Comparison of ENCODE assay signal across 25 cellular contexts in the genomic region with DNA sequence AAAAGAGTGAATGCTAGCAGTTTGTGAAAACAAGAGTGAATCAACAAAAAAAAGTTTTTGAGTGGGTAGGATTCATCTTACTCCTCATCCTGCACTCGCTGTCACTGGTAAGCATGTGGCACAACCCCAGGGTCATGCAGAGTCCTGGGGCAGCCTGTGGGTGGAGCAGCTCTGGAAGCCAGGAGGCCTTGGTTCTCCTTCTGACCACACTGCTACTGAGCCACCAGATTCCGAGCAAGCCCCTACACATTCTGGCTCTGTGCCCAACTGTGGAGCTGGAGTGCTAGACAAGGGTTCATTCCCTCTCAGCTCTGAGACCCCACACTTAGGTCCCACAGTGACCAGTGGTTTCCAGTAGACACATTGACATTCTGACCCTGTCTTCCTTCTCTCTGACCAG.
A peak's percentile ranks its signal among the peaks of the same experiment; 100 is the strongest.
DNase-seq lines count a peak whose midpoint lies in the region; ATAC-seq, FAIRE-seq and TF ChIP-seq lines count a peak whose summit lies in the region.
"Had no signal": no experiment of that assay in that cellular context is flagged by ENCODE, and none has a peak within 500 bp of the region (broad histone marks: within the 10 kb centered on the region; RNA-seq: fewer than 3 reads in every experiment).

No MANE protein-coding gene starts in this region.

- H3K9me3 ChIP-seq in RWPE2 (ENCODE audit: severe bottlenecking) (no peaks in the 10 kb centered on the region), GM12878 (replicated peaks; ENCODE audit: control insufficient read depth, insufficient read depth, low read length) (no peaks in the 10 kb centered on the region), endodermal cell (ENCODE audit: control insufficient read depth, low read length) (no peaks in the 10 kb centered on the region), upper lobe of right lung (no peaks in the 10 kb centered on the region)
- H3K9me3 ChIP-seq: BE2C had no signal

- no peak for TF ChIP-seq CTCF in RWPE2 (IDR thresholded peaks at IDR 0.05; ENCODE audit: poor library complexity, severe bottlenecking)
- TF ChIP-seq CTCF in GM12878 (IDR thresholded peaks at IDR 0.05 in 2 of 3, conservative IDR thresholded peaks at IDR 0.05 in 1 of 3; ENCODE audit: control insufficient read depth in 2 of 3, extremely low read depth in 1 of 3, insufficient read depth in 1 of 3, low read depth in 3 of 3, low read length in 3 of 3) = no peak
- TF ChIP-seq CTCF in endodermal cell (conservative IDR thresholded peaks at IDR 0.05) = peak; percentile 23
- no peak for TF ChIP-seq CTCF in upper lobe of right lung (IDR thresholded peaks at IDR 0.05)
- TF ChIP-seq CTCF in brain microvascular endothelial cell (IDR thresholded peaks at IDR 0.05; ENCODE audit: low read depth, low read length, missing control alignments) = no peak

- H3K27me3 Mint-ChIP-seq in endodermal cell (ENCODE audit: insufficient read depth) = no peaks in the 10 kb centered on the region
- no peaks in the 10 kb centered on the region for H3K27me3 Mint-ChIP-seq in stimulated activated naive B cell treated with anti-CD40 and anti-IgM and Interleukin-4, amounts not matched to agents 10 μg/mL and 1 μg/mL and 100 μg/mL, for 72 hours
- H3K27me3 Mint-ChIP-seq: CD4-positive, CD25-positive, alpha-beta regulatory T cell; CD8-positive, alpha-beta memory T cell; IgD-negative memory B cell had no signal

- ATAC-seq in RWPE2 (ENCODE audit: low read depth) (peak; percentile 64), GM12878 (peak; percentile 19; the same call in 1 of the 3 replicates), upper lobe of right lung (peak; percentile 29), GM19463 (IDR thresholded peaks at IDR 0.05; ENCODE audit: unreplicated experiment) (no peak)
- no peak for ATAC-seq in stimulated activated naive B cell treated with anti-CD40 and anti-IgM and Interleukin-4, amounts not matched to agents 10 μg/mL and 1 μg/mL and 100 μg/mL, for 72 hours (replicated peaks)
- ATAC-seq: HCT116, HepG2 had no signal

- DNase-seq in RWPE2 (ENCODE audit: low spot score) = no peak
- no peak for DNase-seq in GM12878 (ENCODE audit: low read depth, low spot score)
- no peak for DNase-seq in endodermal cell
- no peak for DNase-seq in upper lobe of right lung
- no peak for DNase-seq in brain microvascular endothelial cell
- DNase-seq in stimulated activated naive B cell treated with anti-CD40 and anti-IgM and Interleukin-4, amounts not matched to agents 10 μg/mL and 1 μg/mL and 100 μg/mL, for 72 hours = no peak
- DNase-seq: ACHN; BE2C; C1 segment of cervical spinal cord; CD4-positive, CD25-positive, alpha-beta regulatory T cell; CD8-positive, alpha-beta memory T cell; COR-L47; DMS 273 treated with DMSO at 0.1 percent for 48 hours; DMS53; GOT3; H7; HFFc6 had no signal

- no peak overlapping the region for H3K4me3 Mint-ChIP-seq in endodermal cell
- H3K4me3 Mint-ChIP-seq in stimulated activated naive B cell treated with anti-CD40 and anti-IgM and Interleukin-4, amounts not matched to agents 10 μg/mL and 1 μg/mL and 100 μg/mL, for 72 hours = no peak overlapping the region
- H3K4me3 Mint-ChIP-seq: CD4-positive, CD25-positive, alpha-beta regulatory T cell; CD8-positive, alpha-beta memory T cell; HFFc6; IgD-negative memory B cell had no signal

- POLR2A ChIA-PET in GM12878 (lab: Charles Lee) = no interaction called here

- intact Hi-C loops in GM12878 (cut with micrococcal nuclease; ENCODE audit: unreplicated experiment) = no loop called here
- intact Hi-C loops in upper lobe of right lung (cut with DNase I) = no loop called here

- no peaks in the 10 kb centered on the region for H3K79me2 ChIP-seq in GM12878 (ENCODE audit: control insufficient read depth, insufficient read depth, low read length)

- no peak overlapping the region for H3K9ac ChIP-seq in GM12878 (ENCODE audit: control insufficient read depth, insufficient read depth, low read length)
- H3K9ac ChIP-seq in endodermal cell (ENCODE audit: extremely low read depth, low read length, poor library complexity, severe bottlenecking) = no peak overlapping the region

- RAD21 ChIA-PET in GM12878 (lab: Charles Lee; ENCODE audit: unreplicated experiment) = no interaction called here

- H3K36me3 ChIP-seq in RWPE2 (ENCODE audit: low read depth) = no peaks in the 10 kb centered on the region
- H3K36me3 ChIP-seq in GM12878 (ENCODE audit: control insufficient read depth in 2 of 2, insufficient read depth in 2 of 2, low read length in 1 of 2) = no peaks in the 10 kb centered on the region
- no peaks in the 10 kb centered on the region for H3K36me3 ChIP-seq in endodermal cell (ENCODE audit: control insufficient read depth, insufficient read depth, low read length)
- no peaks in the 10 kb centered on the region for H3K36me3 ChIP-seq in upper lobe of right lung
- H3K36me3 ChIP-seq in brain microvascular endothelial cell (replicated peaks) = no peaks in the 10 kb centered on the region
- H3K36me3 ChIP-seq: BE2C had no signal

- H3K27ac ChIP-seq in RWPE2 (ENCODE audit: poor library complexity, severe bottlenecking) (no peak overlapping the region), GM12878 (ENCODE audit: control insufficient read depth, insufficient read depth) (0 out of 2 replicates have a peak overlapping the region, but pooled peaks have one; percentile 11), endodermal cell (ENCODE audit: low read depth, low read length) (peak overlapping the region; percentile 60), upper lobe of right lung (no peak overlapping the region), brain microvascular endothelial cell (no peak overlapping the region)

- no peaks in the 10 kb centered on the region for H4K20me1 ChIP-seq in GM12878 (ENCODE audit: control insufficient read depth, insufficient read depth)

- H3K4me1 ChIP-seq in RWPE2 (ENCODE audit: insufficient read depth, poor library complexity, severe bottlenecking) = no peaks in the 10 kb centered on the region
- H3K4me1 ChIP-seq in GM12878 (ENCODE audit: control insufficient read depth, insufficient read depth, low read length) = peaks cover 17% of the 10 kb centered on the region
- no peaks in the 10 kb centered on the region for H3K4me1 ChIP-seq in endodermal cell (ENCODE audit: control insufficient read depth, insufficient read depth, low read length)
- peaks cover 6% of the 10 kb centered on the region for H3K4me1 ChIP-seq in upper lobe of right lung
- H3K4me1 ChIP-seq: BE2C had no signal

- BruUV-seq in GM12878 (replicated peaks; lab: Mats Ljungman, UMichigan) = no TSS peak

- no peak overlapping the region for H2AFZ ChIP-seq in GM12878 (ENCODE audit: control insufficient read depth, low read depth, low read length)

- H3K4me3 ChIP-seq in RWPE2 (ENCODE audit: severe bottlenecking) = no peak overlapping the region
- H3K4me3 ChIP-seq in GM12878 = no peak overlapping the region
- H3K4me3 ChIP-seq in endodermal cell (ENCODE audit: low read length) = no peak overlapping the region
- no peak overlapping the region for H3K4me3 ChIP-seq in upper lobe of right lung
- no peak overlapping the region for H3K4me3 ChIP-seq in brain microvascular endothelial cell (ENCODE audit: low read depth, low read length)

- WGBS in GM12878 (ENCODE audit: insufficient coverage, insufficient replicate concordance, low lambda C conversion rate, missing lambda C conversion rate) = 35% methylated on average over 2 of the region's 2 CpGs
- WGBS in endodermal cell (ENCODE audit: insufficient coverage in 1 of 2, insufficient read length in 1 of 2), 2 experiments = 95% methylated on average over 2 of the region's 2 CpGs; no CpG with 5 or more reads in 1 of the 2 experiments

- TF ChIP-seq RAD21 in GM12878 (IDR thresholded peaks at IDR 0.05; ENCODE audit: insufficient read depth, low read depth, low read length) = no peak

- H3K27ac Mint-ChIP-seq in endodermal cell = no peak overlapping the region
- H3K27ac Mint-ChIP-seq in stimulated activated naive B cell treated with anti-CD40 and anti-IgM and Interleukin-4, amounts not matched to agents 10 μg/mL and 1 μg/mL and 100 μg/mL, for 72 hours = no peak overlapping the region
- H3K27ac Mint-ChIP-seq: CD4-positive, CD25-positive, alpha-beta regulatory T cell; CD8-positive, alpha-beta memory T cell; HFFc6 had no signal

- in situ Hi-C loops in GM12878 (cut with MboI) = no loop called here
- in situ Hi-C loops in brain microvascular endothelial cell (cut with HindIII; ENCODE audit: low pct_ligation_motif_present, low sequenced_read_pairs) = no loop called here

- FAIRE-seq in GM12878 (lab: Jason Lieb, UNC) = no peak
- FAIRE-seq: A204.1, G401.6, GM12892, GM18507, HepG2 had no signal

- H3K36me3 Mint-ChIP-seq in endodermal cell (ENCODE audit: low read depth) = no peaks in the 10 kb centered on the region
- H3K36me3 Mint-ChIP-seq in stimulated activated naive B cell treated with anti-CD40 and anti-IgM and Interleukin-4, amounts not matched to agents 10 μg/mL and 1 μg/mL and 100 μg/mL, for 72 hours = no peaks in the 10 kb centered on the region
- H3K36me3 Mint-ChIP-seq: CD4-positive, CD25-positive, alpha-beta regulatory T cell; CD8-positive, alpha-beta memory T cell; IgD-negative memory B cell had no signal

- SMC1A ChIA-PET in GM12878 (lab: Charles Lee; ENCODE audit: uncharacterized antibody, unreplicated experiment) = no interaction called here

- no peaks in the 10 kb centered on the region for H3K9me3 Mint-ChIP-seq in endodermal cell
- no peaks in the 10 kb centered on the region for H3K9me3 Mint-ChIP-seq in stimulated activated naive B cell treated with anti-CD40 and anti-IgM and Interleukin-4, amounts not matched to agents 10 μg/mL and 1 μg/mL and 100 μg/mL, for 72 hours
- H3K9me3 Mint-ChIP-seq: CD4-positive, CD25-positive, alpha-beta regulatory T cell; CD8-positive, alpha-beta memory T cell; IgD-negative memory B cell had no signal

- CTCF ChIA-PET in GM12878 (lab: Yijun Ruan, JAX) = interaction anchor here (1.1 kb wide), 1 partner anchor 24 kb away, joined by 3 read pairs; no protein-coding TSS in a partner anchor

- H3K27me3 ChIP-seq in RWPE2 (ENCODE audit: insufficient read depth, poor library complexity, severe bottlenecking) = no peaks in the 10 kb centered on the region
- no peaks in the 10 kb centered on the region for H3K27me3 ChIP-seq in GM12878 (replicated peaks in 1 of 2; ENCODE audit: control insufficient read depth in 2 of 2, insufficient read depth in 2 of 2, low read length in 1 of 2)
- no peaks in the 10 kb centered on the region for H3K27me3 ChIP-seq in endodermal cell (ENCODE audit: control insufficient read depth, insufficient read depth, low read length, poor library complexity, severe bottlenecking)
- H3K27me3 ChIP-seq in upper lobe of right lung = no peaks in the 10 kb centered on the region
- H3K27me3 ChIP-seq in brain microvascular endothelial cell (replicated peaks) = no peaks in the 10 kb centered on the region
- H3K27me3 ChIP-seq: BE2C had no signal

- H3K4me1 Mint-ChIP-seq in endodermal cell = peaks cover 11% of the 10 kb centered on the region
- peaks cover 17 to 25% of the 10 kb centered on the region in 2 donors for H3K4me1 Mint-ChIP-seq in stimulated activated naive B cell treated with anti-CD40 and anti-IgM and Interleukin-4, amounts not matched to agents 10 μg/mL and 1 μg/mL and 100 μg/mL, for 72 hours

- TF ChIP-seq EP300 in GM12878 (IDR thresholded peaks at IDR 0.05; ENCODE audit: borderline replicate concordance in 1 of 2, control insufficient read depth in 1 of 2, low read depth in 2 of 2, low read length in 2 of 2) = no peak

- no peak for TF ChIP-seq POLR2A in GM12878 (IDR thresholded peaks at IDR 0.05; ENCODE audit: low read depth, low read length)

- no peak overlapping the region for H3K4me2 ChIP-seq in GM12878 (ENCODE audit: control insufficient read depth, insufficient read depth)

Comparison
In these comparisons a context has a peak if more than half of its experiments do, and no peak if none do; other contexts are left out.
1. ATAC-seq: peak in RWPE2 (single experiment), GM12878 (single experiment) and upper lobe of right lung (single experiment); none in GM19463 (single experiment) and stimulated activated naive B cell treated with anti-CD40 and anti-IgM and Interleukin-4, amounts not matched to agents 10 μg/mL and 1 μg/mL and 100 μg/mL, for 72 hours (0 of 2).
2. H3K27ac ChIP-seq: peak in GM12878 (single experiment) and endodermal cell (single experiment); none in RWPE2 (single experiment), upper lobe of right lung (single experiment) and brain microvascular endothelial cell (single experiment).